ENCODE assay signal across 8 cellular contexts in genomic region chr5:141618804-141619554, GRCh38. TPM values are rescaled to one million over a fixed set of nuclear protein-coding genes. Genes with fewer than 3 reads are reported as not detected.
DNase-seq lines count a peak whose midpoint lies in the region; ATAC-seq, FAIRE-seq and TF ChIP-seq lines count a peak whose summit lies in the region.

DIAPH1 (minus strand) TSS chr5:141619000; CDS start chr5:141618914, 86 bp downstream.

- WGBS in heart left ventricle, 4 donors, result 2 to 19% (median 4%) methylated on average over 5 to 70 of the region's 70 CpGs

- peak; percentile 95 to 99 (median 98) for TF ChIP-seq CTCF in heart left ventricle (IDR thresholded peaks at IDR 0.05)
- peak; percentile 99 for TF ChIP-seq CTCF in upper lobe of right lung (IDR thresholded peaks at IDR 0.05)

- H3K4me1 ChIP-seq in adipocyte (ENCODE audit: control insufficient read depth, insufficient read depth, low read length) (peaks cover 29% of the 10 kb centered on the region), heart left ventricle (peaks cover 0 to 64% (median 26%) of the 10 kb centered on the region in 12 donors), upper lobe of right lung (peaks cover 28% of the 10 kb centered on the region)

- intact Hi-C loops in heart left ventricle (cut with DNase I) (loop anchor here (1.0 to 2.0 kb wide), 3 partner anchors 26 to 27 kb away; no protein-coding TSS in a partner anchor), posterior vena cava (cut with DNase I) (loop anchor here in 1 of 2 donors (2.0 kb wide), 1 partner anchor 26 kb away; no protein-coding TSS in a partner anchor), upper lobe of right lung (cut with DNase I) (no loop called here)

- H3K27me3 ChIP-seq in adipocyte (replicated peaks; ENCODE audit: control insufficient read depth, insufficient read depth, low read length) (no peaks in the 10 kb centered on the region), heart left ventricle (no peaks in the 10 kb centered on the region), upper lobe of right lung (no peaks in the 10 kb centered on the region)

- FAIRE-seq in GM12891 (lab: Jason Lieb, UNC), result peak; percentile 99

- H3K4me3 ChIP-seq in adipocyte (ENCODE audit: low read length) (peak within 1 kb of the TSS; percentile 86), heart left ventricle (peak within 1 kb of the TSS; percentile 73 to 99 (median 96)), upper lobe of right lung (peak within 1 kb of the TSS; percentile 95)

- DNase-seq in GM12891 (ENCODE audit: insufficient read length, low spot score) (peak; percentile 84), NCI-H1436 (lab: John Stamatoyannopoulos, UW) (peak; percentile 96), T follicular helper cell (ENCODE audit: low read depth) (peak; percentile 97), adipocyte (ENCODE audit: low read depth) (peak; percentile 93), heart left ventricle (peak; percentile 97 to 98 (median 98)), posterior vena cava (ENCODE audit: low spot score) (peak; percentile 99), upper lobe of right lung (peak; percentile 99)

- TF ChIP-seq POLR2A in GM12891 (IDR thresholded peaks at IDR 0.05; ENCODE audit: low read depth, low read length) (peak; percentile 34; the same call in 1 of the 2 replicates), heart left ventricle (IDR thresholded peaks at IDR 0.05) (peak; percentile 87 to 98)

- H3K27ac ChIP-seq in heart left ventricle (peak within 1 kb of the TSS; percentile 75 to 99 (median 96)), upper lobe of right lung (peak within 1 kb of the TSS; percentile 95)

- peaks cover 42% of the 10 kb centered on the region for H3K36me3 ChIP-seq in adipocyte (ENCODE audit: control insufficient read depth, insufficient read depth, low read length, severe bottlenecking)
- peaks cover 0 to 44% (median 38%) of the 10 kb centered on the region in 9 donors for H3K36me3 ChIP-seq in heart left ventricle
- H3K36me3 ChIP-seq in upper lobe of right lung, result peaks cover 39% of the 10 kb centered on the region

- peak within 1 kb of the TSS; percentile 88 for H3K9ac ChIP-seq in adipocyte (ENCODE audit: low read length)

- no peaks in the 10 kb centered on the region for H3K9me3 ChIP-seq in adipocyte (ENCODE audit: control insufficient read depth, low read length)
- H3K9me3 ChIP-seq in heart left ventricle, result no peaks in the 10 kb centered on the region
- no peaks in the 10 kb centered on the region for H3K9me3 ChIP-seq in upper lobe of right lung

- peak; percentile 89 for ATAC-seq in HG02840 (IDR thresholded peaks at IDR 0.05; ENCODE audit: low FRiP score, unreplicated experiment)
- peak; percentile 95 to 98 (median 96) for ATAC-seq in heart left ventricle
- ATAC-seq in upper lobe of right lung, result peak; percentile 98

TF ChIP-seq in GM12891, 5 proteins besides CTCF, POLR2A, EP300 and RAD21:
- TF ChIP-seq POU2F2 (IDR thresholded peaks at IDR 0.05; ENCODE audit: low read depth, low read length) (peak; percentile 95), SPI1 (IDR thresholded peaks at IDR 0.05; ENCODE audit: low read depth, low read length) (peak; percentile 51), PAX5 (IDR thresholded peaks at IDR 0.05; ENCODE audit: insufficient read depth, low read length, severe bottlenecking) (peak; percentile 50), POLR2AphosphoS5 (IDR thresholded peaks at IDR 0.05; ENCODE audit: low read depth, low read length) (no peak), TAF1 (IDR thresholded peaks at IDR 0.05; ENCODE audit: low read depth, low read length) (0 out of 2 replicates have a peak, but pooled peaks have one; percentile 40)
TF ChIP-seq in GM12891: peak in this region for 4.

RNA-seq across cellular contexts. Expression of gene DIAPH1, which starts in this region (rescaled TPM):
- polyA plus RNA-seq in GM12891 (2012; ENCODE audit: low read depth, missing spikeins), result 71.9 TPM
- 100 to 1,000 TPM in 1 of 9 donors, 10 to 100 TPM in 8; 38.8 to 137 (median 61.5) TPM for total RNA-seq in heart left ventricle
- 10 to 100 TPM; 29.9 to 79.6 TPM for polyA plus RNA-seq in heart left ventricle
- total RNA-seq in posterior vena cava, result 10 to 100 TPM; 52.3 to 83.8 TPM
- total RNA-seq in upper lobe of right lung, result 118 TPM

Comparison
In these comparisons a context has a peak if more than half of its experiments do, and no peak if none do; other contexts are left out.
1. Peak in every context shown above with its lines: DNase-seq, ATAC-seq, H3K4me3 ChIP-seq and H3K27ac ChIP-seq.